24 cellular contexts compared by ENCODE assay signal in the genomic region with DNA sequence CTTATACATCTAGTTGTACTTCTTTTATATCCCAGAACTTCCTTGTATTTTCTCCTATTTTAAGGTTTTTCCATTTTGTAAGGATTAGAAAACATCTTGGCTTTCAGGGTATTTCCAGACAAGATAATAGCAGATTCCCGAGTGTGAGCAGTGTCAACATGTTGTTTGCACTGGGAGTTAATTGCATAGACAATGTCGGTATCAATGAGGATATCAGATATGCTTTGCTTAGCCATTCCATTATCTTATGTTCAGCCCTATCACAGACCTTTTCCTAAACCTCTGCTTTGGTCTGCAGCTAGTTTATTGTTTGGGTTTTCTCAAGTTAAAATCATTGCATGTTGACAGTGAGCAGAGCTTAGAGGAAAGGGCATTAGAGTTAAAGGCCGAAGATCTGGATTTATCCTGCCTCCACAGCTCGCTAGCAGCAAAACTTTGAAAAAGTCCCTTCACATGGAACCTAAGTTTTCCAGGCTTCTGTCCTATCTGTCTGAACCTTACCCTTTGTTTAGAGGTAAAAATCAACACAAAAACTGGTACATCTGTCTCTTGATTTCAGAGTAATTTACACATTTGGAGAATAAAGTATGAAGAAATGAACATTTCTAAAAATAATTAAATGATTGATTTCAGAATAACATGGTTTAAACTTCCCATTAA.
"Had no signal": no experiment of that assay in that cellular context is flagged by ENCODE, and none has a peak within 500 bp of the region (broad histone marks: within the 10 kb centered on the region; RNA-seq: fewer than 3 reads in every experiment).

No MANE protein-coding gene starts in this region.

- H3K36me3 Mint-ChIP-seq: IgD-negative memory B cell had no signal

- H3K9ac ChIP-seq: KMS-11, SK-N-SH had no signal

- H3K27ac ChIP-seq: KMS-11, RWPE1 had no signal

- DNase-seq: Kasumi-1; MM.1S; NCI-H1092 treated with DMSO at 0.1 percent for 48 hours; NCI-H1436; NCI-H1694 treated with DMSO at 0.1 percent for 48 hours; NCI-H1930; NCI-H2081; NCI-H2107; NCI-H2171 treated with DMSO at 0.1 percent for 48 hours; NCI-H345; NCI-H446 treated with DMSO at 0.1 percent for 48 hours; NCI-H510A treated with DMSO at 0.1 percent for 48 hours; NCI-H526 treated with DMSO at 0.1 percent for 48 hours; NK-92 treated with Interleukin-12 subunit alpha and Interleukin-12 subunit beta, amount 100 ng/mL, for 24 hours; PC-3; SHP77; SK-N-SH; SW 1271; T-cell had no signal

- H3K27ac Mint-ChIP-seq: IgD-negative memory B cell, T-cell had no signal

- H3K4me3 ChIP-seq: K562 had no signal

- H3K9me3 Mint-ChIP-seq: IgD-negative memory B cell had no signal

- ATAC-seq: K562, Panc1, PC-3, T-cell had no signal

- H3K9me3 ChIP-seq: SK-N-SH had no signal
